8 cellular contexts compared by ENCODE assay signal in genomic region chr6:85640806-85641205, GRCh38. TPM values are rescaled to one million over a fixed set of nuclear protein-coding genes. Genes with fewer than 3 reads are reported as not detected.
DNase-seq lines count a peak whose midpoint lies in the region; ATAC-seq and TF ChIP-seq lines count a peak whose summit lies in the region.

No MANE protein-coding gene starts in this region.

- peak overlapping the region; percentile 95 for H3K4me2 ChIP-seq in GM23338

- H3K36me3 ChIP-seq in GM23338 (ENCODE audit: insufficient read depth) (peaks cover 57% of the 10 kb centered on the region), SJCRH30 (peaks cover 56% of the 10 kb centered on the region)

- DNase-seq in GM23338 (ENCODE audit: low spot score), result no peak
- DNase-seq in SJCRH30, result peak in 1 of 2 experiments; percentile 37
- DNase-seq in fibroblast of peridontal ligament (ENCODE audit: extremely low read depth), result peak; percentile 34
- no peak for DNase-seq in retinal pigment epithelial cell (ENCODE audit: low read depth)
- DNase-seq in NCI-H748 treated with DMSO at 0.1 percent for 48 hours (lab: John Stamatoyannopoulos, UW), result no peak
- no peak for DNase-seq in GM19240 (ENCODE audit: insufficient read length, low spot score)

- H3F3A ChIP-seq in GM23338 (replicated peaks; ENCODE audit: low read depth), result peaks cover 6% of the 10 kb centered on the region; the same call in 1 of the 2 replicates

- H3K36me3 Mint-ChIP-seq in GM23338 (ENCODE audit: low read depth), result peaks cover 67% of the 10 kb centered on the region

- H4K20me1 ChIP-seq in GM23338 (replicated peaks; ENCODE audit: insufficient read depth), result peaks cover 55% of the 10 kb centered on the region

- H3K79me2 ChIP-seq in GM23338 (replicated peaks; ENCODE audit: insufficient read depth), result peaks cover 72% of the 10 kb centered on the region

- H3K27me3 ChIP-seq in GM23338 (ENCODE audit: insufficient read depth) (no peaks in the 10 kb centered on the region), SJCRH30 (no peaks in the 10 kb centered on the region)

- peaks cover 45% of the 10 kb centered on the region for H3K4me1 Mint-ChIP-seq in GM23338

- ATAC-seq in GM23338, result no peak
- no peak for ATAC-seq in GM21515 (IDR thresholded peaks at IDR 0.05; ENCODE audit: unreplicated experiment)
- no peak for ATAC-seq in HG02678 (IDR thresholded peaks at IDR 0.05; ENCODE audit: unreplicated experiment)

- peak overlapping the region; percentile 93 for H3K4me3 ChIP-seq in GM23338
- peak overlapping the region; percentile 99 for H3K4me3 ChIP-seq in SJCRH30
- H3K4me3 ChIP-seq in retinal pigment epithelial cell (ENCODE audit: low read length), result peak overlapping the region; percentile 99

- TF ChIP-seq CTCF in GM23338 (conservative IDR thresholded peaks at IDR 0.05; ENCODE audit: low read depth in 2 of 2) (no peak), retinal pigment epithelial cell (conservative IDR thresholded peaks at IDR 0.05; ENCODE audit: low read depth, low read length) (no peak)

- 0 out of 2 replicates have a peak overlapping the region, but pooled peaks have one; percentile 12 for H3K27ac Mint-ChIP-seq in GM23338

- no peak overlapping the region for H2AFZ ChIP-seq in GM23338

- H3K4me1 ChIP-seq in GM23338 (ENCODE audit: insufficient read depth), result peaks cover 22% of the 10 kb centered on the region
- H3K4me1 ChIP-seq in SJCRH30, result 0 out of 2 replicates have a peak, but pooled peaks cover 4% of the 10 kb centered on the region

- H3K9me3 ChIP-seq in SJCRH30 (replicated peaks), result no peaks in the 10 kb centered on the region

- H3K27me3 Mint-ChIP-seq in GM23338 (ENCODE audit: insufficient read depth, low read depth, poor library complexity), result peaks cover 11% of the 10 kb centered on the region

- H3K27ac ChIP-seq in GM23338 (ENCODE audit: low read depth), result peak overlapping the region; percentile 78; the same call in 1 of the 2 replicates
- no peak overlapping the region for H3K27ac ChIP-seq in SJCRH30

- no peaks in the 10 kb centered on the region for H3K9me2 ChIP-seq in GM23338 (ENCODE audit: insufficient read depth)

- H3K9me3 Mint-ChIP-seq in GM23338, result peaks cover 5% of the 10 kb centered on the region; the same call in 2 of the 3 replicates

- H3K4me3 Mint-ChIP-seq in GM23338, result peak overlapping the region; percentile 95

TF ChIP-seq in GM23338, 12 proteins besides CTCF, POLR2A, EP300 and RAD21:
- no peak for TF ChIP-seq JUNB (IDR thresholded peaks at IDR 0.05; ENCODE audit: unreplicated experiment)
- TF ChIP-seq STAT1 (IDR thresholded peaks at IDR 0.05; ENCODE audit: unreplicated experiment), result no peak
- TF ChIP-seq ZNF462 (CRISPR knock-in tag; IDR thresholded peaks at IDR 0.05), result no peak
- no peak for TF ChIP-seq CREB1 (CRISPR knock-in tag; IDR thresholded peaks at IDR 0.05; ENCODE audit: low read depth)
TF ChIP-seq in GM23338: peak in this region for 0.

RNA-seq across cellular contexts. Expression of gene SYNCRIP, which starts 1.9 kb away (rescaled TPM):
- total RNA-seq in GM23338 (2014; rRNA removed; shearing (Covaris generic)), result 163 and 169 TPM in 2 replicates
- polyA plus RNA-seq in GM23338 (2016; fragmentation: Nextera tagmentation; extraction: Ambion mirVana), result 149 and 164 TPM in 2 replicates
- total RNA-seq in SJCRH30 (2014; rRNA removed; shearing (Covaris generic)), result 137 and 151 TPM in 2 replicates

RNA-seq across cellular contexts. Expression of gene SNX14, which starts 47.1 kb away (rescaled TPM):
- 32.0 and 39.4 TPM in 2 replicates for total RNA-seq in GM23338 (2014; rRNA removed; shearing (Covaris generic))
- 19.9 and 23.1 TPM in 2 replicates for polyA plus RNA-seq in GM23338 (2016; fragmentation: Nextera tagmentation; extraction: Ambion mirVana)
- total RNA-seq in SJCRH30 (2014; rRNA removed; shearing (Covaris generic)), result 85.3 and 85.7 TPM in 2 replicates
